17 cellular contexts compared by ENCODE assay signal in the genomic region with DNA sequence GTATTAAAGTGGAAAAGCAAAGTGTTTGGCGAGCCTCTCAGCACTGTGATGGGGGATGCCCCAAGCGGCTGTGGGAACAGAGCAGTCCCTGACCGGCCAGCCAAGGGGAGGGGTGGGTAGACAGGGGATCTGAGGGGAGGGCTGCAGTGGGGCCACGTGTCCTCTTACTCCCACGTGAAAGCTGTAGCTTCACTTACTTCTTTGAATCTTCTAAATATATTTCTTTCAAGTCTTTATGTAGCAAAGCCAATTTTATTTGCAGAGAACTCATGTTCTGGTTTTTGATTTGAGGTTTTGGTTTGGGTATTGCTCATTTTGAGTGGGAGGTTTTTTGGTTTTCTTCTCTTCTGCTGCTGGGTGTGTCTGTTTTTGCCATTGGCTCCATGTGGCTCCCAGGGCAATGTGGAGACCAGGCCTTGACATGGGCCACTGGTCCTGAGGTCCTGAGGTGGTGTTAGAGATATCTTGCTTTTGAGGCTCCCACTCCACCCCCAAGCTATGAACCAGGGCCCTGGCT. TPM values are rescaled to one million over a fixed set of nuclear protein-coding genes. Genes with fewer than 3 reads are reported as not detected.
DNase-seq lines count a peak whose midpoint lies in the region; TF ChIP-seq lines count a peak whose summit lies in the region.
"Had no signal": no experiment of that assay in that cellular context is flagged by ENCODE, and none has a peak within 500 bp of the region (broad histone marks: within the 10 kb centered on the region; RNA-seq: fewer than 3 reads in every experiment).

No MANE protein-coding gene starts in this region.

- peaks cover 50% of the 10 kb centered on the region for H3K36me3 Mint-ChIP-seq in activated naive CD4-positive, alpha-beta T cell treated with anti-CD3 and anti-CD28 coated beads, Interleukin-2, amount 10 ng/mL, durations not matched to agents 7 days and 5 days
- H3K36me3 Mint-ChIP-seq in stimulated activated naive CD8-positive, alpha-beta T cell treated with anti-CD3 and anti-CD28 coated beads, Interleukin-15, Interleukin-2, amounts not matched to agents 100 ng/mL and 50 ng/mL, for 24 hours (ENCODE audit: low read depth) = peaks cover 60% of the 10 kb centered on the region

- no peaks in the 10 kb centered on the region for H3K4me1 Mint-ChIP-seq in activated naive CD4-positive, alpha-beta T cell treated with anti-CD3 and anti-CD28 coated beads, Interleukin-2, amount 10 ng/mL, durations not matched to agents 7 days and 5 days
- H3K4me1 Mint-ChIP-seq in stimulated activated naive CD8-positive, alpha-beta T cell treated with anti-CD3 and anti-CD28 coated beads, Interleukin-15, Interleukin-2, amounts not matched to agents 100 ng/mL and 50 ng/mL, for 24 hours (ENCODE audit: low read depth) = peaks cover 16% of the 10 kb centered on the region

- H3K9me3 ChIP-seq in HEK293 (ENCODE audit: control insufficient read depth, insufficient read depth, low read depth, low read length) = no peaks in the 10 kb centered on the region
- no peaks in the 10 kb centered on the region for H3K9me3 ChIP-seq in prostate gland
- H3K9me3 ChIP-seq: thoracic aorta had no signal

- DNase-seq in activated naive CD4-positive, alpha-beta T cell treated with anti-CD3 and anti-CD28 coated beads, Interleukin-2, amount 10 ng/mL, durations not matched to agents 7 days and 5 days = no peak
- no peak for DNase-seq in activated naive CD4-positive, alpha-beta T cell treated with anti-CD3 and anti-CD28 coated beads, Interleukin-2, amount 50 U/mL, for 16 hours
- DNase-seq in prostate gland (ENCODE audit: low spot score) = no peak
- no peak for DNase-seq in lower leg skin (ENCODE audit: low spot score in 2 of 2)
- no peak for DNase-seq in SKM-1 treated with dmso at 0.1 percent for 144 hours (lab: John Stamatoyannopoulos, UW; ENCODE audit: unreplicated experiment)
- DNase-seq: aorta, NCI-H2029, NCI-H774 had no signal

- no peaks in the 10 kb centered on the region for H3K27me3 ChIP-seq in prostate gland (replicated peaks; ENCODE audit: insufficient read depth)

- intact Hi-C loops in prostate gland (cut with DNase I) (no loop called here), lower leg skin (cut with DNase I; ENCODE audit: low total_unique reads) (no loop called here)

- TF ChIP-seq CTCF in HEK293 (tag by site-specific recombination; IDR thresholded peaks at IDR 0.05) (no peak), prostate gland (IDR thresholded peaks at IDR 0.05) (no peak), lower leg skin (IDR thresholded peaks at IDR 0.05) (no peak)

- H3K27me3 Mint-ChIP-seq in activated naive CD4-positive, alpha-beta T cell treated with anti-CD3 and anti-CD28 coated beads, Interleukin-2, amount 10 ng/mL, durations not matched to agents 7 days and 5 days = no peaks in the 10 kb centered on the region
- H3K27me3 Mint-ChIP-seq in stimulated activated naive CD8-positive, alpha-beta T cell treated with anti-CD3 and anti-CD28 coated beads, Interleukin-15, Interleukin-2, amounts not matched to agents 100 ng/mL and 50 ng/mL, for 24 hours = no peaks in the 10 kb centered on the region

- H3K36me3 ChIP-seq in HEK293 (ENCODE audit: control insufficient read depth in 2 of 2, insufficient read depth in 1 of 2, low read length in 2 of 2) (peaks cover 89 to 100% of the 10 kb centered on the region in 2 experiments), prostate gland (no peaks in the 10 kb centered on the region)
- H3K36me3 ChIP-seq: thoracic aorta had no signal

- H3K4me1 ChIP-seq in HEK293 (ENCODE audit: control insufficient read depth, insufficient read depth, low read length) = no peaks in the 10 kb centered on the region
- no peaks in the 10 kb centered on the region for H3K4me1 ChIP-seq in prostate gland (replicated peaks)

- H3K27ac Mint-ChIP-seq in activated naive CD4-positive, alpha-beta T cell treated with anti-CD3 and anti-CD28 coated beads, Interleukin-2, amount 10 ng/mL, durations not matched to agents 7 days and 5 days = peak overlapping the region; percentile 52
- peak overlapping the region; percentile 51 for H3K27ac Mint-ChIP-seq in stimulated activated naive CD8-positive, alpha-beta T cell treated with anti-CD3 and anti-CD28 coated beads, Interleukin-15, Interleukin-2, amounts not matched to agents 100 ng/mL and 50 ng/mL, for 24 hours

- WGBS in prostate gland = 87% methylated on average over 5 of the region's 5 CpGs
- WGBS in lower leg skin, 2 donors = 65 to 87% methylated on average over 5 of the region's 5 CpGs

- H3K4me3 ChIP-seq in HEK293 (ENCODE audit: low read depth, low read length) (no peak overlapping the region), prostate gland (no peak overlapping the region), lower leg skin (ENCODE audit: low read depth, poor library complexity, severe bottlenecking) (no peak overlapping the region)
- H3K4me3 ChIP-seq: thoracic aorta had no signal

- H3K27ac ChIP-seq in HEK293 (ENCODE audit: extremely low read depth, low read depth, low read length) = no peak overlapping the region
- peak overlapping the region; percentile 81 for H3K27ac ChIP-seq in angular gyrus (ENCODE audit: low read depth, low read length)
- H3K27ac ChIP-seq in prostate gland = no peak overlapping the region
- H3K27ac ChIP-seq: thoracic aorta had no signal

- TF ChIP-seq POLR2A in prostate gland (IDR thresholded peaks at IDR 0.05) (no peak), lower leg skin (IDR thresholded peaks at IDR 0.05) (no peak)

- POLR2A ChIA-PET in HEK293 (lab: Yijun Ruan, JAX) = no interaction called here

- H3K9me3 Mint-ChIP-seq in activated naive CD4-positive, alpha-beta T cell treated with anti-CD3 and anti-CD28 coated beads, Interleukin-2, amount 10 ng/mL, durations not matched to agents 7 days and 5 days = no peaks in the 10 kb centered on the region
- H3K9me3 Mint-ChIP-seq in stimulated activated naive CD8-positive, alpha-beta T cell treated with anti-CD3 and anti-CD28 coated beads, Interleukin-15, Interleukin-2, amounts not matched to agents 100 ng/mL and 50 ng/mL, for 24 hours = no peaks in the 10 kb centered on the region

- CTCF ChIA-PET in activated naive CD4-positive, alpha-beta T cell treated with anti-CD3 and anti-CD28 coated beads, Interleukin-2, amount 10 ng/mL, durations not matched to agents 7 days and 5 days (lab: Charles Lee) = no interaction called here
- CTCF ChIA-PET in HEK293 (lab: Yijun Ruan, JAX) = interaction anchor here (0.9 kb wide), 1 partner anchor 32 kb away, joined by 3 read pairs; no protein-coding TSS in a partner anchor

- no peak overlapping the region for H3K4me3 Mint-ChIP-seq in activated naive CD4-positive, alpha-beta T cell treated with anti-CD3 and anti-CD28 coated beads, Interleukin-2, amount 10 ng/mL, durations not matched to agents 7 days and 5 days
- H3K4me3 Mint-ChIP-seq in stimulated activated naive CD8-positive, alpha-beta T cell treated with anti-CD3 and anti-CD28 coated beads, Interleukin-15, Interleukin-2, amounts not matched to agents 100 ng/mL and 50 ng/mL, for 24 hours = no peak overlapping the region

TF ChIP-seq in HEK293, 187 proteins besides CTCF, POLR2A, EP300 and RAD21:
- no peak for TF ChIP-seq ZNF26 (tag by site-specific recombination; IDR thresholded peaks at IDR 0.05)
- no peak for TF ChIP-seq HIC1 (tag by site-specific recombination; IDR thresholded peaks at IDR 0.05)
- 0 out of 2 replicates have a peak, but pooled peaks have one; percentile 8 for TF ChIP-seq EGR2 (tag by site-specific recombination; IDR thresholded peaks at IDR 0.05; ENCODE audit: low read depth)

RNA-seq across cellular contexts. Expression of gene OVOL3, which starts 17.7 kb away (rescaled TPM):
- total RNA-seq in prostate gland = not detected
- not detected for total RNA-seq in lower leg skin
- total RNA-seq: activated CD8-positive, alpha-beta memory T cell treated with anti-CD3 and anti-CD28 coated beads for 36 hours; aorta; fibroblast of lung; HT-29; lung microvascular endothelial cell; MCF 10A; thoracic aorta had no signal

RNA-seq across cellular contexts. Expression of gene POLR2I, which starts 21.5 kb away (rescaled TPM):
- total RNA-seq in prostate gland = 10 to 100 TPM; 45.6 to 56.7 TPM
- total RNA-seq in lower leg skin = 10 to 100 TPM; 32.0 to 74.8 (median 57.5) TPM

RNA-seq across cellular contexts. Expression of gene TBCB, which starts 22.1 kb away (rescaled TPM):
- total RNA-seq in prostate gland = 100 to 1,000 TPM; 119 to 212 TPM
- total RNA-seq in lower leg skin = 100 to 1,000 TPM in 2 of 4 donors, 10 to 100 TPM in 2; 60.8 to 113 (median 94.5) TPM

RNA-seq across cellular contexts. Expression of gene WDR62, which starts 38.5 kb away (rescaled TPM):
- total RNA-seq in prostate gland = 10 to 100 TPM in 1 of 2 donors, under 1 TPM in 1; 0.64 to 28.6 TPM
- 1 to 10 TPM; 1.3 to 3.0 (median 2.3) TPM for total RNA-seq in lower leg skin

RNA-seq across cellular contexts. Expression of gene THAP8, which starts 39.1 kb away (rescaled TPM):
- total RNA-seq in prostate gland = 10 to 100 TPM; 12.0 to 21.9 TPM
- 10 to 100 TPM in 1 of 4 donors, 1 to 10 TPM in 3; 9.1 to 27.4 (median 9.5) TPM for total RNA-seq in lower leg skin
